Comparison of ENCODE assay signal across 17 cellular contexts in the genomic region with DNA sequence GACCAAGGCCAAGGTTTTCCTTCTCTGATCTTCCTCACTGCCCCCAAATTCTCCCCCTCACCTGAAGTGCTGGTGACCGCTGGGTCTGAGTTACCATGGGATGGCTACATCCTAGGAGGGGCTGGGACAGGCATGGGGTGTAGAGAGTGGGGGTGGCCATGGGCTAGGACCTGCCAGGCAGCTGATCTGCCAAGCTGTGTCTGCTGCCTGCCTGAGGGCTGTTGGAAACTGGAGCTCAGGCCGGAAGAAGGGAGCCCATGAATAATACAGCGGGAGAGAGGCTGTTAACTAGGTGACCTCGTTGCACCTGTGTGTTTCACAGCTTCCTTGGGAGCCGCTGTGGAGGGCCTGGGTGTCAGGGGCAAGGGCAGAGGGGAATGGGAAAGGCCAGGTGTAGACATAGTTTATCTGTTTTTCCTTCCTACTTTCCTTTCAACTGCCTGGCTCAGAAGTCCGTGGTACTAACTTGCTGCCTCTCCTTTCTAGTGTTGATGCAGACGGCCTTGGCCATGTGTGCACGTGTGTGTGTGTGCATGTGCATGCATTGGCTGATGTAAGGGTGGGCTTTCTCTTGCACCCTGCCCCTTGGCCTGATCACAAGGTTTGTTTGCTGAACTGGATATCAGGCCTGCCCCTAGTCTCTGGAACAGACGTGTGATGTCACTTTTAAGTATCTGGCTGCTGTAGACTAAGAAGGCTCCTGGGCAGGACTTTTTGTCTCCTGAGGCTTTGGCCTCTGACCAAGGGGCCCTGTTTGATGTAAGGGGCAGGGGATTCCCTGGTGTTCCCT. TPM values are rescaled to one million over a fixed set of nuclear protein-coding genes. Genes with fewer than 3 reads are reported as not detected.
"Had no signal": no experiment of that assay in that cellular context is flagged by ENCODE, and none has a peak within 500 bp of the region (broad histone marks: within the 10 kb centered on the region; RNA-seq: fewer than 3 reads in every experiment).

No MANE protein-coding gene starts in this region.

- H3K36me3 Mint-ChIP-seq: stimulated activated naive B cell treated with anti-CD40 and anti-IgM and Interleukin-4, amounts not matched to agents 10 μg/mL and 1 μg/mL and 100 μg/mL, for 72 hours had no signal

- H3K9me3 ChIP-seq: testis had no signal

- H3K4me1 ChIP-seq: foreskin keratinocyte, left ventricle myocardium inferior, sigmoid colon, tibial nerve had no signal

- H3K27me3 Mint-ChIP-seq: stimulated activated naive CD8-positive, alpha-beta T cell treated with anti-CD3 and anti-CD28 coated beads, Interleukin-15, amount 100 ng/mL, for 72 hours had no signal

- H3K27ac ChIP-seq: foreskin keratinocyte, left ventricle myocardium inferior, sigmoid colon, skin epidermis, testis, tibial nerve had no signal

- H3K4me3 ChIP-seq: left ventricle myocardium inferior, lung, sigmoid colon, skin epidermis, testis, tibial nerve had no signal

- H3K27ac Mint-ChIP-seq: immature natural killer cell; nephron progenitor cell; stimulated activated naive B cell treated with anti-CD40 and anti-IgM and Interleukin-4, amounts not matched to agents 10 μg/mL and 1 μg/mL and 100 μg/mL, for 72 hours; stimulated activated naive CD8-positive, alpha-beta T cell treated with anti-CD3 and anti-CD28 coated beads, Interleukin-15, amount 100 ng/mL, for 72 hours had no signal

- H3K27me3 ChIP-seq: testis, tibial nerve had no signal

- FAIRE-seq: endothelial cell of umbilical vein, keratinocyte had no signal

- H3K4me3 Mint-ChIP-seq: immature natural killer cell; naive thymus-derived CD4-positive, alpha-beta T cell; nephron progenitor cell; stimulated activated naive B cell treated with anti-CD40 and anti-IgM and Interleukin-4, amounts not matched to agents 10 μg/mL and 1 μg/mL and 100 μg/mL, for 72 hours; stimulated activated naive CD8-positive, alpha-beta T cell treated with anti-CD3 and anti-CD28 coated beads, Interleukin-15, amount 100 ng/mL, for 72 hours had no signal

- H3K4me1 Mint-ChIP-seq: immature natural killer cell; naive thymus-derived CD4-positive, alpha-beta T cell; stimulated activated naive B cell treated with anti-CD40 and anti-IgM and Interleukin-4, amounts not matched to agents 10 μg/mL and 1 μg/mL and 100 μg/mL, for 72 hours; stimulated activated naive CD8-positive, alpha-beta T cell treated with anti-CD3 and anti-CD28 coated beads, Interleukin-15, amount 100 ng/mL, for 72 hours had no signal

- DNase-seq: erythroblast; foreskin keratinocyte; immature natural killer cell; left ventricle myocardium inferior; mesenchymal stem cell; naive thymus-derived CD4-positive, alpha-beta T cell; nephron progenitor cell; sigmoid colon; stimulated activated CD4-positive, alpha-beta T cell treated with anti-CD3 and anti-CD28 coated beads, Interleukin-4, amount 100 ng/mL, for 4 hours; stimulated activated naive B cell treated with anti-CD40 and anti-IgM and Interleukin-4, amounts not matched to agents 10 μg/mL and 1 μg/mL and 100 μg/mL, for 72 hours; stimulated activated naive CD8-positive, alpha-beta T cell treated with anti-CD3 and anti-CD28 coated beads, Interleukin-15, amount 100 ng/mL, for 72 hours; testis had no signal

- H3K36me3 ChIP-seq: sigmoid colon, tibial nerve had no signal

RNA-seq across cellular contexts. Expression of a gene that starts 11.9 kb away (rescaled TPM):
- total RNA-seq: endothelial cell of umbilical vein had no signal
- polyA plus RNA-seq: endothelial cell of umbilical vein, foreskin keratinocyte had no signal
